In the genomic region with DNA sequence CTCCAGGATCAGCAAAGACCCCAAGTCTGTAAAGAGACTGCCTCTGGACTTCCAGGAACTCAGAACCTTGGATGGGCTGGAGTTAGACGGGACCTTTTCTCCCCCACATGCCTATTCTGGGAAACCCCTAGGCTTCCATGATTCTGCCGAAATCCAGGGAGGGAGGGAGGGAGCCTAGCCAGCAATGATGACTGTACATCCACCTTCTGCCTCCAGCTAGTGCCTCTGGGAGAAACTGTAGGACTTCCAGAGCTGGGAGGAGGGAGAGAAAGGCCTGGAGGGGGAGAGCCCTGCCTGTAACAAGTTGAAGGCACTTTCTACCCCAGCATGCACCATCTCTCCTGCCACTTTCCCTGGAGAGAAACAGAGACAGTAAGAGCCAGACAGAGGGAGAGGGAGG, we compare ENCODE assay signal across 23 cellular contexts. TPM values are rescaled to one million over a fixed set of nuclear protein-coding genes. Genes with fewer than 3 reads are reported as not detected.
"Had no signal": no experiment of that assay in that cellular context is flagged by ENCODE, and none has a peak within 500 bp of the region (broad histone marks: within the 10 kb centered on the region; RNA-seq: fewer than 3 reads in every experiment).

No MANE protein-coding gene starts in this region.

- H3K36me3 ChIP-seq: esophagus muscularis mucosa, left ventricle myocardium inferior, right lobe of liver, upper lobe of right lung had no signal

- H3K4me1 ChIP-seq: left ventricle myocardium inferior, psoas muscle, right lobe of liver, upper lobe of right lung had no signal

- ATAC-seq: activated T-cell treated with anti-CD3 and anti-CD28 coated beads, Interleukin-2, amount 50 U/mL, for 72 hours; psoas muscle; right lobe of liver; stimulated activated effector memory CD8-positive, alpha-beta T cell treated with anti-CD3 and anti-CD28 coated beads, Interleukin-12 subunit alpha, Interleukin-12 subunit beta, amount 100 ng/mL, for 72 hours; upper lobe of right lung had no signal

- H3K27ac ChIP-seq: esophagus muscularis mucosa, left ventricle myocardium inferior, psoas muscle, right lobe of liver, upper lobe of right lung had no signal

- H3K27me3 ChIP-seq: right lobe of liver had no signal

- DNase-seq: activated CD4-positive, alpha-beta T cell treated with anti-CD3 and anti-CD28 coated beads, Interleukin-2, amount 50 U/mL, for 1 hour; activated CD4-positive, CD25-positive, alpha-beta regulatory T cell treated with anti-CD3 and anti-CD28 coated beads, Interleukin-2, amount 50 U/mL, for 72 hours; activated CD8-positive, alpha-beta memory T cell treated with anti-CD3 and anti-CD28 coated beads for 24 hours; activated CD8-positive, alpha-beta memory T cell treated with anti-CD3 and anti-CD28 coated beads, Interleukin-2, amount 50 U/mL, for 48 hours; activated effector memory CD4-positive, alpha-beta T cell treated with anti-CD3 and anti-CD28 coated beads, Interleukin-2, amount 50 U/mL, for 16 hours; activated naive CD4-positive, alpha-beta T cell treated with anti-CD3 and anti-CD28 coated beads, Interleukin-2, amount 50 U/mL, for 16 hours; activated T-cell treated with anti-CD3 and anti-CD28 coated beads, Interleukin-2, amount 50 U/mL, for 72 hours; effector CD4-positive, alpha-beta T cell; foreskin melanocyte; left ventricle myocardium inferior; occipital lobe; psoas muscle; right lobe of liver; stimulated activated CD4-positive, alpha-beta T cell treated with anti-CD3 and anti-CD28 coated beads, Interleukin-4, amount 100 ng/mL, for 24 hours; T-helper 1 cell; T-helper 9 cell; upper lobe of right lung had no signal

- H3K4me3 ChIP-seq: esophagus muscularis mucosa, left ventricle myocardium inferior, psoas muscle, right lobe of liver, upper lobe of right lung had no signal

- H3K9me3 ChIP-seq: esophagus muscularis mucosa, psoas muscle, right lobe of liver, upper lobe of right lung had no signal

RNA-seq across cellular contexts. Expression of gene HAS1, which starts 6.0 kb away (rescaled TPM):
- total RNA-seq: activated T-cell treated with anti-CD3 and anti-CD28 coated beads, Interleukin-2, amount 50 U/mL, for 72 hours; astrocyte; endothelial cell of umbilical vein; right lobe of liver had no signal
- polyA plus RNA-seq: endothelial cell of umbilical vein, neural cell had no signal

RNA-seq across cellular contexts. Expression of gene FPR1, which starts 21.9 kb away (rescaled TPM):
- total RNA-seq: activated T-cell treated with anti-CD3 and anti-CD28 coated beads, Interleukin-2, amount 50 U/mL, for 72 hours; astrocyte; bronchial epithelial cell; endothelial cell of umbilical vein had no signal
- polyA plus RNA-seq: endothelial cell of umbilical vein, neural cell had no signal

RNA-seq across cellular contexts. Expression of gene FPR2, which starts 31.2 kb away (rescaled TPM):
- total RNA-seq: activated T-cell treated with anti-CD3 and anti-CD28 coated beads, Interleukin-2, amount 50 U/mL, for 72 hours; astrocyte; bronchial epithelial cell; endothelial cell of umbilical vein had no signal
- polyA plus RNA-seq: endothelial cell of umbilical vein, neural cell had no signal
